In genomic region chr19:17216058-17216670, GRCh38 we compare ENCODE assay signal across 8 cellular contexts. TPM values are rescaled to one million over a fixed set of nuclear protein-coding genes. Genes with fewer than 3 reads are reported as not detected.
DNase-seq lines count a peak whose midpoint lies in the region; ATAC-seq and TF ChIP-seq lines count a peak whose summit lies in the region.

No MANE protein-coding gene starts in this region.

- H3K4me3 ChIP-seq in iPS-15b (ENCODE audit: low read depth, low read length), result peak overlapping the region; percentile 60
- H3K4me3 ChIP-seq in suprapubic skin, result peak overlapping the region; percentile 72

- CTCF ChIA-PET in activated CD8-positive, alpha-beta T cell treated with anti-CD3 and anti-CD28 coated beads for 36 hours (lab: Charles Lee), result interaction anchor here (1.4 to 3.1 kb wide), 3 partner anchors 19 to 67 kb away, joined by 4 to 18 read pairs (median 10); no protein-coding TSS in a partner anchor

- no peaks in the 10 kb centered on the region for H3K9me3 Mint-ChIP-seq in T-helper 1 cell treated with Interleukin-12 subunit alpha and Interleukin-12 subunit beta and Interleukin-4 antibody, amounts not matched to agents 30 μg/mL and 1 μg/mL, for 36 hours
- no peaks in the 10 kb centered on the region for H3K9me3 Mint-ChIP-seq in activated CD8-positive, alpha-beta T cell treated with anti-CD3 and anti-CD28 coated beads for 36 hours

- WGBS in suprapubic skin, result 66% methylated on average over 13 of the region's 13 CpGs

- intact Hi-C loops in activated CD8-positive, alpha-beta T cell treated with anti-CD3 and anti-CD28 coated beads for 36 hours (cut with micrococcal nuclease), result no loop called here

- TF ChIP-seq POLR2A in suprapubic skin (IDR thresholded peaks at IDR 0.05), result no peak

- no peaks in the 10 kb centered on the region for H3K27me3 ChIP-seq in iPS-15b (ENCODE audit: control insufficient read depth, insufficient read depth, low read length)
- H3K27me3 ChIP-seq in suprapubic skin, result no peaks in the 10 kb centered on the region

- TF ChIP-seq CTCF in activated CD8-positive, alpha-beta T cell treated with anti-CD3 and anti-CD28 coated beads for 36 hours (IDR thresholded peaks at IDR 0.05), result no peak
- TF ChIP-seq CTCF in suprapubic skin (IDR thresholded peaks at IDR 0.05), result no peak

- no peak for TF ChIP-seq EP300 in suprapubic skin (IDR thresholded peaks at IDR 0.05)

- H3K27ac Mint-ChIP-seq in T-helper 1 cell treated with Interleukin-12 subunit alpha and Interleukin-12 subunit beta and Interleukin-4 antibody, amounts not matched to agents 30 μg/mL and 1 μg/mL, for 36 hours, result peak overlapping the region; percentile 65
- H3K27ac Mint-ChIP-seq in activated CD8-positive, alpha-beta T cell treated with anti-CD3 and anti-CD28 coated beads for 36 hours, result peak overlapping the region; percentile 97

- H3K27me3 Mint-ChIP-seq in T-helper 1 cell treated with Interleukin-12 subunit alpha and Interleukin-12 subunit beta and Interleukin-4 antibody, amounts not matched to agents 30 μg/mL and 1 μg/mL, for 36 hours (ENCODE audit: low read depth), result no peaks in the 10 kb centered on the region
- no peaks in the 10 kb centered on the region for H3K27me3 Mint-ChIP-seq in activated CD8-positive, alpha-beta T cell treated with anti-CD3 and anti-CD28 coated beads for 36 hours

- H3K9ac ChIP-seq in iPS-15b (ENCODE audit: low read depth, low read length), result no peak overlapping the region

- no peak for DNase-seq in T-helper 1 cell
- DNase-seq in activated CD8-positive, alpha-beta T cell treated with anti-CD3 and anti-CD28 coated beads for 36 hours, result no peak
- DNase-seq in suprapubic skin (ENCODE audit: low spot score in 2 of 2), result no peak
- no peak for DNase-seq in occipital lobe (lab: John Stamatoyannopoulos, UW)

- peak overlapping the region; percentile 86 for H3K4me3 Mint-ChIP-seq in T-helper 1 cell treated with Interleukin-12 subunit alpha and Interleukin-12 subunit beta and Interleukin-4 antibody, amounts not matched to agents 30 μg/mL and 1 μg/mL, for 36 hours
- H3K4me3 Mint-ChIP-seq in activated CD8-positive, alpha-beta T cell treated with anti-CD3 and anti-CD28 coated beads for 36 hours, result peak overlapping the region; percentile 82

- peaks cover 9% of the 10 kb centered on the region for H3K4me1 Mint-ChIP-seq in T-helper 1 cell treated with Interleukin-12 subunit alpha and Interleukin-12 subunit beta and Interleukin-4 antibody, amounts not matched to agents 30 μg/mL and 1 μg/mL, for 36 hours (ENCODE audit: low read depth)
- H3K4me1 Mint-ChIP-seq in activated CD8-positive, alpha-beta T cell treated with anti-CD3 and anti-CD28 coated beads for 36 hours (ENCODE audit: low read depth), result peaks cover 17% of the 10 kb centered on the region

- H3K27ac ChIP-seq in suprapubic skin, result no peak overlapping the region

- H3K4me1 ChIP-seq in iPS-15b (ENCODE audit: control insufficient read depth, insufficient read depth, low read length), result no peaks in the 10 kb centered on the region
- H3K4me1 ChIP-seq in suprapubic skin, result peaks cover 21% of the 10 kb centered on the region

- H3K9me3 ChIP-seq in iPS-15b (ENCODE audit: control insufficient read depth, insufficient read depth, low read length), result no peaks in the 10 kb centered on the region
- H3K9me3 ChIP-seq in suprapubic skin, result no peaks in the 10 kb centered on the region

- no peak for ATAC-seq in activated CD8-positive, alpha-beta T cell treated with anti-CD3 and anti-CD28 coated beads for 36 hours
- ATAC-seq in GM21515 (IDR thresholded peaks at IDR 0.05; ENCODE audit: unreplicated experiment), result no peak
- ATAC-seq in HG03095 (IDR thresholded peaks at IDR 0.05; ENCODE audit: unreplicated experiment), result no peak

- peaks cover 30% of the 10 kb centered on the region for H3K36me3 Mint-ChIP-seq in T-helper 1 cell treated with Interleukin-12 subunit alpha and Interleukin-12 subunit beta and Interleukin-4 antibody, amounts not matched to agents 30 μg/mL and 1 μg/mL, for 36 hours (ENCODE audit: low read depth)
- H3K36me3 Mint-ChIP-seq in activated CD8-positive, alpha-beta T cell treated with anti-CD3 and anti-CD28 coated beads for 36 hours (ENCODE audit: low read depth), result peaks cover 33% of the 10 kb centered on the region

- POLR2A ChIA-PET in activated CD8-positive, alpha-beta T cell treated with anti-CD3 and anti-CD28 coated beads for 36 hours (lab: Charles Lee), result interaction anchor here (1.0 to 3.1 kb wide), 8 partner anchors 10 to 175 kb away, joined by 3 to 29 read pairs (median 4); partner anchors contain the start of gene OCEL1

- H3K36me3 ChIP-seq in iPS-15b (ENCODE audit: control insufficient read depth, insufficient read depth, low read length) (peaks cover 16% of the 10 kb centered on the region), suprapubic skin (peaks cover 30% of the 10 kb centered on the region)

RNA-seq across cellular contexts. Expression of gene USE1, which starts 1.0 kb away (rescaled TPM):
- 10 to 100 TPM; 26.5 to 27.1 TPM for total RNA-seq in activated CD8-positive, alpha-beta T cell treated with anti-CD3 and anti-CD28 coated beads for 36 hours
- total RNA-seq in suprapubic skin, result 10 to 100 TPM; 17.3 to 25.2 (median 21.6) TPM
- 10.1 TPM for total RNA-seq in occipital lobe

RNA-seq across cellular contexts. Expression of gene OCEL1, which starts 9.9 kb away (rescaled TPM):
- 10 to 100 TPM; 20.1 TPM for total RNA-seq in activated CD8-positive, alpha-beta T cell treated with anti-CD3 and anti-CD28 coated beads for 36 hours
- total RNA-seq in suprapubic skin (1 to 10 TPM; 2.7 to 9.7 (median 4.8) TPM), occipital lobe (1.4 TPM)

RNA-seq across cellular contexts. Expression of gene NR2F6, which starts 29.6 kb away (rescaled TPM):
- 1 to 10 TPM; 7.0 TPM for total RNA-seq in activated CD8-positive, alpha-beta T cell treated with anti-CD3 and anti-CD28 coated beads for 36 hours
- 10 to 100 TPM; 25.8 to 79.3 (median 54.8) TPM for total RNA-seq in suprapubic skin
- total RNA-seq in occipital lobe, result 9.8 TPM

RNA-seq across cellular contexts. Expression of gene USHBP1, which starts 48.4 kb away (rescaled TPM):
- under 1 TPM in 1 of 2 experiments, not detected in 1; 0.29 TPM for total RNA-seq in activated CD8-positive, alpha-beta T cell treated with anti-CD3 and anti-CD28 coated beads for 36 hours
- total RNA-seq in suprapubic skin, result 1 to 10 TPM; 1.2 to 8.4 (median 2.1) TPM
- total RNA-seq in occipital lobe, result 0.47 TPM

RNA-seq across cellular contexts. Expression of gene BABAM1, which starts 51.1 kb away (rescaled TPM):
- 100 to 1,000 TPM; 105 to 106 TPM for total RNA-seq in activated CD8-positive, alpha-beta T cell treated with anti-CD3 and anti-CD28 coated beads for 36 hours
- total RNA-seq in suprapubic skin (10 to 100 TPM; 54.6 to 66.8 (median 63.7) TPM), occipital lobe (59.0 TPM)
